20 cellular contexts compared by ENCODE assay signal in genomic region chr16:27111486-27111885, GRCh38. TPM values are rescaled to one million over a fixed set of nuclear protein-coding genes. Genes with fewer than 3 reads are reported as not detected.
"Had no signal": no experiment of that assay in that cellular context is flagged by ENCODE, and none has a peak within 500 bp of the region (broad histone marks: within the 10 kb centered on the region; RNA-seq: fewer than 3 reads in every experiment).

No MANE protein-coding gene starts in this region.

- H3K36me3 Mint-ChIP-seq: natural killer cell treated with Interleukin-12 subunit alpha and Interleukin-12 subunit beta and Interleukin-15 and Interleukin-18, amount 100 ng/mL, for 72 hours had no signal

- DNase-seq: activated CD4-positive, alpha-beta T cell treated with anti-CD3 and anti-CD28 coated beads, Interleukin-2, amount 50 U/mL, for 4 hours; activated CD4-positive, CD25-positive, alpha-beta regulatory T cell treated with anti-CD3 and anti-CD28 coated beads, Interleukin-2, amount 50 U/mL, for 72 hours; activated naive CD4-positive, alpha-beta T cell; activated naive CD8-positive, alpha-beta T cell treated with anti-CD3 and anti-CD28 coated beads, Interleukin-2, amount 50 U/mL, for 24 hours; activated T-cell treated with anti-CD3 and anti-CD28 coated beads, Interleukin-2, amount 50 U/mL, for 72 hours; left cardiac atrium; mucosa of descending colon; psoas muscle; sigmoid colon; stimulated activated CD4-positive, alpha-beta T cell treated with anti-CD3 and anti-CD28 coated beads, Interleukin-2, amount 100 ng/mL, for 24 hours; stimulated activated naive CD4-positive, alpha-beta T cell treated with Interleukin-2 at 50 U/mL for 16 hours had no signal

- ATAC-seq: activated naive CD8-positive, alpha-beta T cell treated with anti-CD3 and anti-CD28 coated beads, Interleukin-2, amount 50 U/mL, for 24 hours; activated T-cell treated with anti-CD3 and anti-CD28 coated beads, Interleukin-2, amount 50 U/mL, for 72 hours; left cardiac atrium; mucosa of descending colon; natural killer cell treated with Interleukin-12 subunit alpha and Interleukin-12 subunit beta and Interleukin-15 and Interleukin-18, amount 100 ng/mL, for 72 hours; psoas muscle had no signal

- H3K4me1 ChIP-seq: psoas muscle had no signal

- H3K36me3 ChIP-seq: ascending aorta, esophagus muscularis mucosa, sigmoid colon, suprapubic skin, upper lobe of left lung had no signal

- H3K4me3 Mint-ChIP-seq: activated naive CD8-positive, alpha-beta T cell treated with anti-CD3 and anti-CD28 coated beads, Interleukin-2, amount 50 U/mL, for 24 hours; activated T-cell treated with anti-CD3 and anti-CD28 coated beads, Interleukin-2, amount 50 U/mL, for 72 hours; natural killer cell treated with Interleukin-12 subunit alpha and Interleukin-12 subunit beta and Interleukin-15 and Interleukin-18, amount 100 ng/mL, for 72 hours had no signal

- H3K27ac Mint-ChIP-seq: activated naive CD8-positive, alpha-beta T cell treated with anti-CD3 and anti-CD28 coated beads, Interleukin-2, amount 50 U/mL, for 24 hours; activated T-cell treated with anti-CD3 and anti-CD28 coated beads, Interleukin-2, amount 50 U/mL, for 72 hours; natural killer cell treated with Interleukin-12 subunit alpha and Interleukin-12 subunit beta and Interleukin-15 and Interleukin-18, amount 100 ng/mL, for 72 hours had no signal

- H3K27me3 ChIP-seq: ascending aorta, sigmoid colon, suprapubic skin, upper lobe of left lung had no signal

- H3K27ac ChIP-seq: ascending aorta, esophagus muscularis mucosa, psoas muscle, sigmoid colon, suprapubic skin, upper lobe of left lung had no signal

- H3K27me3 Mint-ChIP-seq: activated naive CD8-positive, alpha-beta T cell treated with anti-CD3 and anti-CD28 coated beads, Interleukin-2, amount 50 U/mL, for 24 hours had no signal

- H3K9me3 ChIP-seq: ascending aorta, esophagus muscularis mucosa, mucosa of descending colon, psoas muscle, sigmoid colon, suprapubic skin, upper lobe of left lung had no signal

- H3K4me3 ChIP-seq: ascending aorta, esophagus muscularis mucosa, lung, mucosa of descending colon, psoas muscle, sigmoid colon, suprapubic skin, upper lobe of left lung had no signal

- H3K9me3 Mint-ChIP-seq: natural killer cell treated with Interleukin-12 subunit alpha and Interleukin-12 subunit beta and Interleukin-15 and Interleukin-18, amount 100 ng/mL, for 72 hours had no signal

RNA-seq across cellular contexts. Expression of gene C16orf82, which starts 44.8 kb away (rescaled TPM):
- total RNA-seq: activated T-cell treated with anti-CD3 and anti-CD28 coated beads, Interleukin-2, amount 50 U/mL, for 72 hours; ascending aorta; bronchial epithelial cell; esophagus muscularis mucosa; fibroblast of villous mesenchyme; left cardiac atrium; lung; mucosa of descending colon; natural killer cell treated with Interleukin-12 subunit alpha and Interleukin-12 subunit beta and Interleukin-15 and Interleukin-18, amount 100 ng/mL, for 72 hours; omental fat pad; psoas muscle; sigmoid colon; suprapubic skin; upper lobe of left lung had no signal
- polyA plus RNA-seq: lung, psoas muscle, sigmoid colon had no signal
